14 cellular contexts compared by ENCODE assay signal in the genomic region with DNA sequence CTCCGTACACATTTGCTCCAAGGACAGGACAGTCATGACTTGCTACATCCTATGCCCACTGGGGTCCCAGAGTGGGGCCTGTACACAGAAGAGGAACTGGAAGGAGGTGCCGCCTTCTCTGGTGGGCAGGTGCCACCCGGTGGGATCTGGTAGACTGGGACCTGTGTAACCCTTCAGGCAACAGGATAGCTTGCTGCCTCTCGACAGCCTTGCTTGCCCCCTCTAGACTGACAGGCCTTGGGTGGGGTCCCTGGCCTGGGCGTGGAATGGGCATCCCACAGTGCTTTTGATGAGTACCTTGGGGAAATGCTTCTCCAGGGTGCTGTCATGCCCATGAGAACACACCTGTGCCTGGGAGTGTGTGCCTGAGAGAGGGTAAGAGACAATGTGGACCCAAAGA. TPM values are rescaled to one million over a fixed set of nuclear protein-coding genes. Genes with fewer than 3 reads are reported as not detected.
"Had no signal": no experiment of that assay in that cellular context is flagged by ENCODE, and none has a peak within 500 bp of the region (broad histone marks: within the 10 kb centered on the region; RNA-seq: fewer than 3 reads in every experiment).

No MANE protein-coding gene starts in this region.

- H3K27me3 ChIP-seq: neural progenitor cell, upper lobe of left lung had no signal

- H3K27ac Mint-ChIP-seq: neural progenitor cell; stimulated activated naive CD8-positive, alpha-beta T cell treated with anti-CD3 and anti-CD28 coated beads, Interleukin-15, Interleukin-2, amounts not matched to agents 100 ng/mL and 50 ng/mL, for 24 hours had no signal

- DNase-seq: activated naive CD4-positive, alpha-beta T cell treated with Interleukin-2 at 50 U/mL for 16 hours; activated T-cell treated with anti-CD3 and anti-CD28 coated beads, Interleukin-2, amount 50 U/mL, for 48 hours; foreskin melanocyte; SHP77 treated with DMSO at 0.1 percent for 48 hours; T-helper 1 cell; T1000 had no signal

- H3K27ac ChIP-seq: neural progenitor cell, parathyroid adenoma, upper lobe of left lung had no signal

- H3K9me3 ChIP-seq: upper lobe of left lung had no signal

- ATAC-seq: SK-N-SH treated with all-trans-retinoic acid at 6 μM for 48 hours had no signal

- H3K9me3 Mint-ChIP-seq: stimulated activated naive CD8-positive, alpha-beta T cell treated with anti-CD3 and anti-CD28 coated beads, Interleukin-15, Interleukin-2, amounts not matched to agents 100 ng/mL and 50 ng/mL, for 24 hours had no signal

- H3K36me3 ChIP-seq: neural progenitor cell had no signal

- H3K4me3 ChIP-seq: neural progenitor cell, upper lobe of left lung had no signal

- H3K4me1 ChIP-seq: neural progenitor cell, parathyroid adenoma had no signal

- H3K4me3 Mint-ChIP-seq: neural progenitor cell; stimulated activated naive CD8-positive, alpha-beta T cell treated with anti-CD3 and anti-CD28 coated beads, Interleukin-15, Interleukin-2, amounts not matched to agents 100 ng/mL and 50 ng/mL, for 24 hours had no signal

RNA-seq across cellular contexts. Expression of a gene that starts 49.6 kb away (rescaled TPM):
- total RNA-seq: fibroblast of lung, renal cortical epithelial cell, temporal lobe had no signal
- polyA plus RNA-seq: fibroblast of lung had no signal
